ENCODE assay signal across 17 cellular contexts in genomic region chr21:35084869-35085268, GRCh38. TPM values are rescaled to one million over a fixed set of nuclear protein-coding genes. Genes with fewer than 3 reads are reported as not detected.
DNase-seq lines count a peak whose midpoint lies in the region; ATAC-seq and TF ChIP-seq lines count a peak whose summit lies in the region.
"Had no signal": no experiment of that assay in that cellular context is flagged by ENCODE, and none has a peak within 500 bp of the region (broad histone marks: within the 10 kb centered on the region; RNA-seq: fewer than 3 reads in every experiment).

No MANE protein-coding gene starts in this region.

- H3K4me3 ChIP-seq in choroid plexus epithelial cell (ENCODE audit: low read depth, low read length): no peak overlapping the region
- H3K4me3 ChIP-seq: colonic mucosa, lower lobe of right lung had no signal

- H3K9me3 Mint-ChIP-seq in activated T-helper 17 cell treated with anti-CD3 and anti-CD28 coated beads, Interleukin-2, amount 50 U/mL, for 72 hours: no peaks in the 10 kb centered on the region
- H3K9me3 Mint-ChIP-seq: CD4-positive, alpha-beta T cell had no signal

- no peak for TF ChIP-seq CTCF in AG09319 (IDR thresholded peaks at IDR 0.05; ENCODE audit: low read depth, low read length)
- no peak for TF ChIP-seq CTCF in choroid plexus epithelial cell (conservative IDR thresholded peaks at IDR 0.05; ENCODE audit: low read depth, low read length)

- H3K27me3 Mint-ChIP-seq in activated T-helper 17 cell treated with anti-CD3 and anti-CD28 coated beads, Interleukin-2, amount 50 U/mL, for 72 hours: no peaks in the 10 kb centered on the region
- H3K27me3 Mint-ChIP-seq: activated CD4-positive, alpha-beta T cell treated with anti-CD3 and anti-CD28 coated beads, Interleukin-2, amount 10 ng/mL, durations not matched to agents 7 days and 5 days; CD4-positive, alpha-beta T cell; T-helper 17 cell had no signal

- no peak for ATAC-seq in GM19397 (IDR thresholded peaks at IDR 0.05; ENCODE audit: unreplicated experiment)
- ATAC-seq in activated T-helper 17 cell treated with anti-CD3 and anti-CD28 coated beads, Interleukin-2, amount 50 U/mL, for 72 hours (replicated peaks): no peak
- ATAC-seq: lower lobe of right lung, T-helper 17 cell had no signal

- no peak overlapping the region for H3K4me3 Mint-ChIP-seq in activated T-helper 17 cell treated with anti-CD3 and anti-CD28 coated beads, Interleukin-2, amount 50 U/mL, for 72 hours
- H3K4me3 Mint-ChIP-seq: activated CD4-positive, alpha-beta T cell treated with anti-CD3 and anti-CD28 coated beads, Interleukin-2, amount 10 ng/mL, durations not matched to agents 7 days and 5 days; CD4-positive, alpha-beta T cell; T-helper 17 cell had no signal

- no peaks in the 10 kb centered on the region for H3K36me3 Mint-ChIP-seq in activated T-helper 17 cell treated with anti-CD3 and anti-CD28 coated beads, Interleukin-2, amount 50 U/mL, for 72 hours (ENCODE audit: low read depth)

- peaks cover 20% of the 10 kb centered on the region for H3K4me1 Mint-ChIP-seq in activated T-helper 17 cell treated with anti-CD3 and anti-CD28 coated beads, Interleukin-2, amount 50 U/mL, for 72 hours

- DNase-seq in AG09319 (ENCODE audit: extremely low read depth, low read depth) (peak; percentile 56), M059J (ENCODE audit: low read depth) (peak; percentile 95), choroid plexus epithelial cell (ENCODE audit: low read depth) (peak; percentile 94), myocyte (ENCODE audit: low read depth) (peak; percentile 71), NCI-H82 (lab: John Stamatoyannopoulos, UW) (no peak)
- no peak for DNase-seq in activated effector memory CD4-positive, alpha-beta T cell treated with anti-CD3 and anti-CD28 coated beads, Interleukin-2, amount 50 U/mL, for 16 hours
- DNase-seq: activated CD4-positive, alpha-beta T cell treated with anti-CD3 and anti-CD28 coated beads, Interleukin-2, amount 10 ng/mL, durations not matched to agents 7 days and 5 days; activated naive CD4-positive, alpha-beta T cell treated with Interleukin-2 at 50 U/mL for 16 hours; CD4-positive, alpha-beta T cell; colonic mucosa; head of caudate nucleus; lower lobe of right lung; NCI-H146; occipital lobe; T-helper 17 cell had no signal

- no peak overlapping the region for H3K27ac Mint-ChIP-seq in activated T-helper 17 cell treated with anti-CD3 and anti-CD28 coated beads, Interleukin-2, amount 50 U/mL, for 72 hours
- H3K27ac Mint-ChIP-seq: activated CD4-positive, alpha-beta T cell treated with anti-CD3 and anti-CD28 coated beads, Interleukin-2, amount 10 ng/mL, durations not matched to agents 7 days and 5 days; CD4-positive, alpha-beta T cell; T-helper 17 cell had no signal

RNA-seq across cellular contexts. Expression of gene RUNX1, which starts 35.8 kb away (rescaled TPM):
- 13.8 and 43.1 TPM in 2 replicates for total RNA-seq in M059J (2014; rRNA removed; shearing (Covaris generic))
- 166 and 221 TPM in 2 replicates for total RNA-seq in myocyte
- polyA plus RNA-seq in myocyte (2012): 81.3 TPM
- total RNA-seq in activated T-helper 17 cell treated with anti-CD3 and anti-CD28 coated beads, Interleukin-2, amount 50 U/mL, for 72 hours: 100 to 1,000 TPM; 112 to 136 TPM

Comparison
In these comparisons a context has a peak if more than half of its experiments do, and no peak if none do; other contexts are left out.
1. DNase-seq: peak in AG09319 (single experiment), M059J (single experiment), choroid plexus epithelial cell (single experiment) and myocyte (single experiment); none in NCI-H82 (single experiment) and activated effector memory CD4-positive, alpha-beta T cell treated with anti-CD3 and anti-CD28 coated beads, Interleukin-2, amount 50 U/mL, for 16 hours (single experiment).